Comparison of ENCODE assay signal across 8 cellular contexts in genomic region chr4:174282836-174283506, GRCh38. TPM values are rescaled to one million over a fixed set of nuclear protein-coding genes. Genes with fewer than 3 reads are reported as not detected.
DNase-seq lines count a peak whose midpoint lies in the region; ATAC-seq and TF ChIP-seq lines count a peak whose summit lies in the region.

No MANE protein-coding gene starts in this region.

- TF ChIP-seq POLR2A in NB4 (IDR thresholded peaks at IDR 0.05; ENCODE audit: extremely low read depth, insufficient read length) (no peak), gastroesophageal sphincter (IDR thresholded peaks at IDR 0.05) (no peak)

- H3K4ac ChIP-seq in neuronal stem cell (ENCODE audit: low read length): no peak overlapping the region

- peaks cover 1% of the 10 kb centered on the region for H3K79me1 ChIP-seq in neuronal stem cell (ENCODE audit: low read depth, low read length)

- H3K27me3 ChIP-seq in gastroesophageal sphincter (no peaks in the 10 kb centered on the region), neuronal stem cell (ENCODE audit: control insufficient read depth in 3 of 3, insufficient read depth in 3 of 3, low read depth in 1 of 3, low read length in 3 of 3) (no peaks in the 10 kb centered on the region), subcutaneous abdominal adipose tissue (ENCODE audit: control insufficient read depth in 5 of 5, insufficient read depth in 4 of 5, low read length in 5 of 5) (no peaks in the 10 kb centered on the region)

- peaks cover 10 to 62% (median 13%) of the 10 kb centered on the region in 3 donors for H3K4me1 ChIP-seq in gastroesophageal sphincter
- peaks cover 2 to 5% of the 10 kb centered on the region in 2 donors for H3K4me1 ChIP-seq in neuronal stem cell (ENCODE audit: control insufficient read depth in 2 of 2, insufficient read depth in 1 of 2, low read depth in 1 of 2, low read length in 2 of 2)
- H3K4me1 ChIP-seq in subcutaneous abdominal adipose tissue (ENCODE audit: control insufficient read depth in 5 of 5, insufficient read depth in 5 of 5, low read length in 5 of 5): peaks cover 0 to 30% (median 26%) of the 10 kb centered on the region in 5 donors

- no peak for TF ChIP-seq EP300 in gastroesophageal sphincter (IDR thresholded peaks at IDR 0.05)

- H3K14ac ChIP-seq in neuronal stem cell (ENCODE audit: low read length): no peak overlapping the region

- H2BK15ac ChIP-seq in neuronal stem cell (ENCODE audit: low read length): no peak overlapping the region

- H2BK5ac ChIP-seq in neuronal stem cell (ENCODE audit: low read length): peak overlapping the region; percentile 88

- peak overlapping the region; percentile 91 for H3K18ac ChIP-seq in neuronal stem cell (ENCODE audit: low read length)

- H3K9ac ChIP-seq in SK-N-MC (ENCODE audit: insufficient read length) (peak overlapping the region; percentile 100), neuronal stem cell (ENCODE audit: low read depth, low read length, poor library complexity) (peak overlapping the region; percentile 86), subcutaneous abdominal adipose tissue (ENCODE audit: low read length in 5 of 5) (peak overlapping the region; percentile 84 to 99 (median 99))

- no peak overlapping the region for H3K23ac ChIP-seq in neuronal stem cell (ENCODE audit: low read depth, low read length, poor library complexity)

- ATAC-seq in HG02588 (IDR thresholded peaks at IDR 0.05; ENCODE audit: unreplicated experiment) (peak; percentile 99), gastroesophageal sphincter (peak; percentile 97)

- H4K91ac ChIP-seq in neuronal stem cell (ENCODE audit: low read depth, low read length, poor library complexity): no peak overlapping the region

- peak overlapping the region; percentile 89 for H2AFZ ChIP-seq in neuronal stem cell (ENCODE audit: low read length)

- H2BK12ac ChIP-seq in neuronal stem cell (ENCODE audit: low read length): no peak overlapping the region

- no peak overlapping the region for H2AK5ac ChIP-seq in neuronal stem cell (ENCODE audit: low read depth, low read length)

- DNase-seq in GM03348 (ENCODE audit: low spot score): peak; percentile 92
- DNase-seq in NB4 (ENCODE audit: low read depth): peak; percentile 93
- DNase-seq in SK-N-MC (ENCODE audit: low read depth, low spot score): peak; percentile 86
- DNase-seq in activated naive CD4-positive, alpha-beta T cell treated with anti-CD3 and anti-CD28 coated beads, Interleukin-2, amount 50 U/mL, for 16 hours: peak; percentile 71
- peak; percentile 70 for DNase-seq in neuronal stem cell (ENCODE audit: low spot score)

- 1 to 2% methylated on average over 17 to 22 of the region's 22 CpGs for WGBS in gastroesophageal sphincter (ENCODE audit: low coverage in 1 of 2), 2 donors
- WGBS in neuronal stem cell (ENCODE audit: extremely low coverage in 2 of 2, insufficient read length in 2 of 2, insufficient replicate concordance in 1 of 2), 2 donors: no CpG with 5 or more reads among the region's 22 CpGs

- H3K27ac ChIP-seq in SK-N-MC (peak overlapping the region; percentile 99), gastroesophageal sphincter (peak overlapping the region; percentile 92 to 99 (median 96)), neuronal stem cell (replicated peaks; ENCODE audit: low read length) (peak overlapping the region; percentile 97), subcutaneous abdominal adipose tissue (ENCODE audit: low read depth, low read length) (peak overlapping the region; percentile 98)

- H3K4me2 ChIP-seq in neuronal stem cell (ENCODE audit: insufficient read depth, low read length, poor library complexity, severe bottlenecking): peak overlapping the region; percentile 75

- H3K9me3 ChIP-seq in SK-N-MC (ENCODE audit: low read depth, low read length): peaks cover 7% of the 10 kb centered on the region; the same call in 1 of the 2 replicates
- no peaks in the 10 kb centered on the region for H3K9me3 ChIP-seq in gastroesophageal sphincter
- peaks cover 0 to 6% of the 10 kb centered on the region in 2 donors for H3K9me3 ChIP-seq in neuronal stem cell (replicated peaks in 1 of 2; ENCODE audit: control insufficient read depth in 2 of 2, insufficient read depth in 1 of 2, low read depth in 1 of 2, low read length in 2 of 2)
- H3K9me3 ChIP-seq in subcutaneous abdominal adipose tissue (ENCODE audit: control insufficient read depth in 5 of 5, low read length in 5 of 5): peaks cover 0 to 2% (median 0%) of the 10 kb centered on the region in 5 donors

- H4K8ac ChIP-seq in neuronal stem cell (ENCODE audit: low read depth, low read length): no peak overlapping the region

- peak overlapping the region; percentile 98 for H3K4me3 ChIP-seq in NB4 (ENCODE audit: low read depth, low read length)
- H3K4me3 ChIP-seq in SK-N-MC: peak overlapping the region; percentile 99
- H3K4me3 ChIP-seq in gastroesophageal sphincter: peak overlapping the region; percentile 65 to 99
- peak overlapping the region; percentile 72 to 93 for H3K4me3 ChIP-seq in neuronal stem cell (ENCODE audit: low read length in 2 of 2)
- peak overlapping the region; percentile 85 to 100 (median 99) for H3K4me3 ChIP-seq in subcutaneous abdominal adipose tissue (ENCODE audit: low read depth in 1 of 5, low read length in 5 of 5)

- no peak overlapping the region for H2BK120ac ChIP-seq in neuronal stem cell (ENCODE audit: low read depth, low read length)

- TF ChIP-seq CTCF in NB4 (IDR thresholded peaks at IDR 0.05; ENCODE audit: low read depth, low read length) (no peak), gastroesophageal sphincter (IDR thresholded peaks at IDR 0.05) (no peak)

- peaks cover 16% of the 10 kb centered on the region; the same call in 1 of the 2 replicates for H3K36me3 ChIP-seq in SK-N-MC (ENCODE audit: insufficient read depth, low read length)
- H3K36me3 ChIP-seq in gastroesophageal sphincter: peaks cover 0 to 3% of the 10 kb centered on the region in 2 donors
- peaks cover 0 to 8% of the 10 kb centered on the region in 2 donors for H3K36me3 ChIP-seq in neuronal stem cell (replicated peaks in 1 of 2; ENCODE audit: control insufficient read depth in 2 of 2, insufficient read depth in 2 of 2, low read length in 2 of 2)
- H3K36me3 ChIP-seq in subcutaneous abdominal adipose tissue (ENCODE audit: control insufficient read depth in 5 of 5, insufficient read depth in 5 of 5, low read length in 5 of 5): no peaks in the 10 kb centered on the region

RNA-seq across cellular contexts. Expression of gene FBXO8, which starts 0.5 kb away (rescaled TPM):
- 10 to 100 TPM; 39.0 to 64.7 (median 58.8) TPM for total RNA-seq in gastroesophageal sphincter
- polyA plus RNA-seq in neuronal stem cell (2013, experiment 1 of 2): 12.5 TPM
- 11.9 TPM for polyA plus RNA-seq in neuronal stem cell (2013, experiment 2 of 2)

RNA-seq across cellular contexts. Expression of gene CEP44, which starts 0.7 kb away (rescaled TPM):
- total RNA-seq in gastroesophageal sphincter: 10 to 100 TPM in 3 of 4 donors, 1 to 10 TPM in 1; 9.5 to 19.0 (median 13.5) TPM
- polyA plus RNA-seq in neuronal stem cell (2013, experiment 1 of 2): 16.7 TPM
- 17.0 TPM for polyA plus RNA-seq in neuronal stem cell (2013, experiment 2 of 2)

Comparison
In these comparisons a context has a peak if more than half of its experiments do, and no peak if none do; other contexts are left out.
1. Peak in every context shown above with its lines: DNase-seq, ATAC-seq, H3K4me3 ChIP-seq and H3K27ac ChIP-seq.